22 cellular contexts compared by ENCODE assay signal in genomic region chr11:69454018-69454417, GRCh38. TPM values are rescaled to one million over a fixed set of nuclear protein-coding genes. Genes with fewer than 3 reads are reported as not detected.
"Had no signal": no experiment of that assay in that cellular context is flagged by ENCODE, and none has a peak within 500 bp of the region (broad histone marks: within the 10 kb centered on the region; RNA-seq: fewer than 3 reads in every experiment).

No MANE protein-coding gene starts in this region.

- ATAC-seq: activated CD4-positive, CD25-positive, alpha-beta regulatory T cell treated with anti-CD3 and anti-CD28 coated beads, Interleukin-2, amount 50 U/mL, for 24 hours; activated CD8-positive, alpha-beta memory T cell treated with anti-CD3 and anti-CD28 coated beads, Interleukin-2, amount 10 ng/mL, durations not matched to agents 7 days and 5 days; PC-3 had no signal

- H3K4me3 ChIP-seq: cardiac muscle cell had no signal

- H3K36me3 ChIP-seq: brain microvascular endothelial cell, cardiac muscle cell had no signal

- H3K27ac ChIP-seq: brain microvascular endothelial cell, cardiac muscle cell had no signal

- DNase-seq: activated CD4-positive, alpha-beta T cell treated with anti-CD3 and anti-CD28 coated beads for 48 hours; activated CD4-positive, alpha-beta T cell treated with anti-CD3 and anti-CD28 coated beads, Interleukin-2, amount 50 U/mL, for 4 hours; activated CD8-positive, alpha-beta memory T cell treated with anti-CD3 and anti-CD28 coated beads, Interleukin-2, amount 10 ng/mL, durations not matched to agents 7 days and 5 days; activated effector memory CD4-positive, alpha-beta T cell treated with anti-CD3 and anti-CD28 coated beads, Interleukin-2, amount 50 U/mL, for 16 hours; activated naive CD4-positive, alpha-beta T cell treated with anti-CD3 and anti-CD28 coated beads for 36 hours; activated T-cell treated with anti-CD3 and anti-CD28 coated beads, Interleukin-2, amount 50 U/mL, for 24 hours; amygdala; brain microvascular endothelial cell; KG1; NCI-H1048; NCI-H146; NCI-H187 treated with DMSO at 0.1 percent for 48 hours; NCI-H2081 treated with DMSO at 0.1 percent for 48 hours; NCI-H446; NCI-H524; PC-3; SHP77 treated with DMSO at 0.1 percent for 48 hours had no signal

- H3K27me3 ChIP-seq: brain microvascular endothelial cell, cardiac muscle cell had no signal

RNA-seq across cellular contexts. Expression of gene LINC01488, which starts 27.4 kb away (rescaled TPM):
- total RNA-seq: activated CD8-positive, alpha-beta memory T cell treated with anti-CD3 and anti-CD28 coated beads, Interleukin-2, amount 10 ng/mL, durations not matched to agents 7 days and 5 days; activated naive CD4-positive, alpha-beta T cell treated with anti-CD3 and anti-CD28 coated beads for 36 hours; activated T-helper 1 cell treated with anti-CD3 and anti-CD28 coated beads, Interleukin-12 subunit alpha, Interleukin-12 subunit beta, Interleukin-2, Interleukin-4 antibody, amounts not matched to agents 30 ng/mL and 10 ng/mL and 1 ng/mL, durations not matched to agents 14 hours and 24 hours and 36 hours; LHCN-M2; M059J; PC-3 had no signal
